In the genomic region with DNA sequence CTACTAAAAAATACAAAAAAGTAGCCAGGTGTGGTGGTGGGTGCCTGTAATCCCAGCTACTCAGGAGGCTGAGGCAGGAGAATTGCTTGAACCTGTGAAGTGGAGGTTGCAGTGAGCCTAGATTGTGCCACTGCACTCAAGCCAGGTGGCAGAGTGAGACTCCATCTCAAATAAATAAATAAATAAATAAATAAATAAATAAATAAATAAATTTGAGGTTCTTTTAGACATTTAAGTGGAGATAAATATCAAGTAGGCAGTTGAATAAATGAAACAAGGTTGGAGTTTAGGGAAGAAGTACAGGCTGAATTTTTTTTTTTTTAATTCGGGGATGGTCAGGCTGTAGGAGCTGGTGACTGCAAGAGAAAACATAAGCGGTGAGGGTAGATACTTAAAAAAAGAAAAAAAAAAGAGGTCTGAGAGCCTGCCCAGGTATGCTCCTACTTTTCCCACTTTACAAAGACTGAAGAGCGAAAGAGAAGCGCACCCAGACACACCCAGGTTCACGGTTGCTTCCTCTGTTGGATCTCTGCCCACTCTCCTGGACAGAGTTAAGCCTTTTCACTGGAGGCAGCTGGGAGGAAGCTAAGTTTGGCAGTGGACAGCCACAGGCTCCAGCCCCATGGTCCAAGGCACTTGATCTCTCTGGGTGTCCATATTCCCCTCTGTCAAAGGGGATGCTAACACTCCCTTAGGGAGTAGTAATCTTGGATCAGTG, we compare ENCODE assay signal across 12 cellular contexts.
DNase-seq lines count a peak whose midpoint lies in the region; ATAC-seq and TF ChIP-seq lines count a peak whose summit lies in the region.
"Had no signal": no experiment of that assay in that cellular context is flagged by ENCODE, and none has a peak within 500 bp of the region (broad histone marks: within the 10 kb centered on the region; RNA-seq: fewer than 3 reads in every experiment).

No MANE protein-coding gene starts in this region.

- no peaks in the 10 kb centered on the region for H3K36me3 ChIP-seq in HEK293 (ENCODE audit: control insufficient read depth in 2 of 2, insufficient read depth in 1 of 2, low read length in 2 of 2)
- no peaks in the 10 kb centered on the region for H3K36me3 ChIP-seq in body of pancreas (replicated peaks in 1 of 2; ENCODE audit: insufficient read depth in 1 of 2, low read depth in 2 of 2)
- H3K36me3 ChIP-seq: adrenal gland had no signal

- H3K4me1 ChIP-seq in HEK293 (ENCODE audit: control insufficient read depth, insufficient read depth, low read length) (peaks cover 3% of the 10 kb centered on the region; the same call in 1 of the 2 replicates), body of pancreas (peaks cover 8% of the 10 kb centered on the region)

- peaks cover 0 to 13% of the 10 kb centered on the region in 2 donors for H3K27me3 ChIP-seq in body of pancreas

- WGBS in body of pancreas, 2 donors, result 54 to 63% methylated on average over 5 of the region's 5 CpGs

- H3K4me3 ChIP-seq in HEK293 (ENCODE audit: low read depth, low read length), result no peak overlapping the region
- no peak overlapping the region for H3K4me3 ChIP-seq in body of pancreas
- H3K4me3 ChIP-seq: SK-N-MC had no signal

- H3K27ac ChIP-seq in HEK293 (ENCODE audit: extremely low read depth, low read depth, low read length) (no peak overlapping the region), body of pancreas (no peak overlapping the region)
- H3K27ac ChIP-seq: adrenal gland, SK-N-MC had no signal

- intact Hi-C loops in body of pancreas (cut with DNase I), result no loop called here

- ATAC-seq in body of pancreas (peak; percentile 18), GM21528 (IDR thresholded peaks at IDR 0.05; ENCODE audit: low FRiP score, unreplicated experiment) (no peak), HG03565 (IDR thresholded peaks at IDR 0.05; ENCODE audit: unreplicated experiment) (no peak)

- TF ChIP-seq CTCF in HEK293 (tag by site-specific recombination; IDR thresholded peaks at IDR 0.05), result no peak
- no peak for TF ChIP-seq CTCF in body of pancreas (IDR thresholded peaks at IDR 0.05)

- DNase-seq in DMS153 treated with DMSO at 0.1 percent for 48 hours (lab: John Stamatoyannopoulos, UW; ENCODE audit: unreplicated experiment) (peak; percentile 38), body of pancreas (no peak), myocyte (ENCODE audit: low read depth) (peak; percentile 68), medulla oblongata (ENCODE audit: extremely low spot score) (no peak)
- DNase-seq: activated CD4-positive, alpha-beta T cell treated with anti-CD3 and anti-CD28 coated beads for 48 hours; NCI-H446 treated with DMSO at 0.1 percent for 48 hours; stimulated activated CD4-positive, alpha-beta T cell treated with anti-CD3 and anti-CD28 coated beads, Interleukin-4, amount 100 ng/mL, for 24 hours had no signal

- TF ChIP-seq POLR2A in body of pancreas (IDR thresholded peaks at IDR 0.05), result no peak

- CTCF ChIA-PET in HEK293 (lab: Yijun Ruan, JAX), result interaction anchor here (0.6 to 1.8 kb wide), 2 partner anchors 7 to 24 kb away, joined by 3 to 6 read pairs; no protein-coding TSS in a partner anchor

- POLR2A ChIA-PET in HEK293 (lab: Yijun Ruan, JAX), result no interaction called here

- H3K9me3 ChIP-seq in HEK293 (ENCODE audit: control insufficient read depth, insufficient read depth, low read depth, low read length), result no peaks in the 10 kb centered on the region
- H3K9me3 ChIP-seq in body of pancreas, result no peaks in the 10 kb centered on the region
- H3K9me3 ChIP-seq: adrenal gland had no signal

TF ChIP-seq in HEK293, 187 proteins besides CTCF, POLR2A, EP300 and RAD21 (continues in another document):
- TF ChIP-seq ZIC2 (tag by site-specific recombination; IDR thresholded peaks at IDR 0.05) (peak; percentile 72), GLI4 (tag by site-specific recombination; IDR thresholded peaks at IDR 0.05) (no peak), ZNF555 (tag by site-specific recombination; conservative IDR thresholded peaks at IDR 0.05) (peak; percentile 88), ZNF202 (tag by site-specific recombination; IDR thresholded peaks at IDR 0.05; ENCODE audit: borderline replicate concordance) (peak; percentile 73; the same call in 1 of the 2 replicates), ZNF518A (tag by site-specific recombination; conservative IDR thresholded peaks at IDR 0.05; ENCODE audit: low read depth) (peak; percentile 94), ZNF529 (tag by site-specific recombination; IDR thresholded peaks at IDR 0.05; ENCODE audit: insufficient replicate concordance) (peak; percentile 16), ZNF664 (tag by site-specific recombination; IDR thresholded peaks at IDR 0.05) (0 out of 2 replicates have a peak, but pooled peaks have one; percentile 36), ZNF394 (tag by site-specific recombination; IDR thresholded peaks at IDR 0.05; ENCODE audit: borderline replicate concordance) (peak; percentile 96), ZNF341 (tag by site-specific recombination; IDR thresholded peaks at IDR 0.05; ENCODE audit: low read depth) (peak; percentile 27; the same call in 1 of the 2 replicates), ZNF140 (tag by site-specific recombination; IDR thresholded peaks at IDR 0.05) (peak; percentile 89; the same call in 1 of the 2 replicates), KLF7 (tag by site-specific recombination; IDR thresholded peaks at IDR 0.05; ENCODE audit: borderline replicate concordance) (peak; percentile 58; the same call in 1 of the 2 replicates), ZNF501 (tag by site-specific recombination; IDR thresholded peaks at IDR 0.05) (0 out of 2 replicates have a peak, but pooled peaks have one; percentile 43), ZNF510 (tag by site-specific recombination; IDR thresholded peaks at IDR 0.05; ENCODE audit: insufficient replicate concordance) (peak; percentile 86), ZNF629 (tag by site-specific recombination; IDR thresholded peaks at IDR 0.05) (peak; percentile 55; the same call in 1 of the 2 replicates), ZNF433 (tag by site-specific recombination; IDR thresholded peaks at IDR 0.05; ENCODE audit: low read depth) (peak; percentile 78), ZNF404 (tag by site-specific recombination; IDR thresholded peaks at IDR 0.05) (0 out of 2 replicates have a peak, but pooled peaks have one; percentile 39), ZNF426 (tag by site-specific recombination; IDR thresholded peaks at IDR 0.05) (peak; percentile 94), ZNF114 (tag by site-specific recombination; IDR thresholded peaks at IDR 0.05) (no peak)
- TF ChIP-seq, protein P1, sequence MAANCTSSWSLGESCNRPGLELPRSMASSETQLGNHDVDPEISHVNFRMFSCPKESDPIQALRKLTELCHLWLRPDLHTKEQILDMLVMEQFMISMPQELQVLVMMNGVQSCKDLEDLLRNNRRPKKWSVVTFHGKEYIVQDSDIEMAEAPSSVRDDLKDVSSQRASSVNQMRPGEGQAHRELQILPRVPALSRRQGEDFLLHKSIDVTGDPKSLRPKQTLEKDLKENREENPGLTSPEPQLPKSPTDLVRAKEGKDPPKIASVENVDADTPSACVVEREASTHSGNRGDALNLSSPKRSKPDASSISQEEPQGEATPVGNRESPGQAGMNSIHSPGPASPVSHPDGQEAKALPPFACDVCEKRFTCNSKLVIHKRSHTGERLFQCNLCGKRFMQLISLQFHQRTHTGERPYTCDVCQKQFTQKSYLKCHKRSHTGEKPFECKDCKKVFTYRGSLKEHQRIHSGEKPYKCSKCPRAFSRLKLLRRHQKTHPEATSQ (tag by site-specific recombination; IDR thresholded peaks at IDR 0.05), result no peak
- TF ChIP-seq, protein P2, sequence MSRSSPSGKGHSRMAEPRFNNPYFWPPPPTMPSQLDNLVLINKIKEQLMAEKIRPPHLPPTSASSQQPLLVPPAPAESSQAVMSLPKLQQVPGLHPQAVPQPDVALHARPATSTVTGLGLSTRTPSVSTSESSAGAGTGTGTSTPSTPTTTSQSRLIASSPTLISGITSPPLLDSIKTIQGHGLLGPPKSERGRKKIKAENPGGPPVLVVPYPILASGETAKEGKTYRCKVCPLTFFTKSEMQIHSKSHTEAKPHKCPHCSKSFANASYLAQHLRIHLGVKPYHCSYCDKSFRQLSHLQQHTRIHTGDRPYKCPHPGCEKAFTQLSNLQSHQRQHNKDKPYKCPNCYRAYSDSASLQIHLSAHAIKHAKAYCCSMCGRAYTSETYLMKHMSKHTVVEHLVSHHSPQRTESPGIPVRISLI (tag by site-specific recombination; IDR thresholded peaks at IDR 0.05), result no peak

Comparison
In these comparisons a context has a peak if more than half of its experiments do, and no peak if none do; other contexts are left out.
1. DNase-seq: peak in DMS153 treated with DMSO at 0.1 percent for 48 hours (single experiment) and myocyte (single experiment); none in body of pancreas (0 of 4) and medulla oblongata (single experiment).